Comparison of ENCODE assay signal across 1 cellular context in the genomic region with DNA sequence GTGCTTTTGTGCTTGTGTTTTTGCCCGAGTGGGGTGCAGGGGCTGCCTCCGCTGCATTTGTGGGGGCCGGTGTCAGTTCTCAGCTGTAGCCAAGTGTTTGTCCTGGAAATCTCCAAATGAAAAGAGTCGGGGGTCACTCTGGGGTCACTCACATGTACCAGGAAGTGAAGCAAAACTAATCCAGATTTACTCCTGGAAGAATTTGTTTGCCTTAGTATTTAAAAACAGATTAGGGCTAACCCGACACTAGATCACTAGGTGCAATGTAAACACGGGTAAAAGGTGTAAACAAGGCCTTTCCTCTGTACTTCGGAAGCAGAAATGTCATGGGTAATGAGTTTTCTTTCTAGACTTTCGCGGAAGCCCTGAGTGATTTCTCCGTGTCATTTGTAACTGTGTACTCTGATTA.
TF ChIP-seq lines count a peak whose summit lies in the region.

No MANE protein-coding gene starts in this region.

TF ChIP-seq in HepG2, 621 proteins besides CTCF, POLR2A, EP300 and RAD21 (continued from another document and continues in another):
- TF ChIP-seq, protein P1, sequence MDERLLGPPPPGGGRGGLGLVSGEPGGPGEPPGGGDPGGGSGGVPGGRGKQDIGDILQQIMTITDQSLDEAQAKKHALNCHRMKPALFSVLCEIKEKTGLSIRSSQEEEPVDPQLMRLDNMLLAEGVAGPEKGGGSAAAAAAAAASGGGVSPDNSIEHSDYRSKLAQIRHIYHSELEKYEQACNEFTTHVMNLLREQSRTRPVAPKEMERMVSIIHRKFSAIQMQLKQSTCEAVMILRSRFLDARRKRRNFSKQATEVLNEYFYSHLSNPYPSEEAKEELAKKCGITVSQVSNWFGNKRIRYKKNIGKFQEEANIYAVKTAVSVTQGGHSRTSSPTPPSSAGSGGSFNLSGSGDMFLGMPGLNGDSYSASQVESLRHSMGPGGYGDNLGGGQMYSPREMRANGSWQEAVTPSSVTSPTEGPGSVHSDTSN (CRISPR knock-in tag; IDR thresholded peaks at IDR 0.05): no peak
- TF ChIP-seq ZNF883 (CRISPR knock-in tag; IDR thresholded peaks at IDR 0.05; ENCODE audit: not compliant biosample characterization) (no peak), ZNF557 (CRISPR knock-in tag; IDR thresholded peaks at IDR 0.05) (0 out of 2 replicates have a peak, but pooled peaks have one; percentile 45), ZSCAN29 (CRISPR knock-in tag; conservative IDR thresholded peaks at IDR 0.05) (no peak), PTBP1 (IDR thresholded peaks at IDR 0.05; ENCODE audit: low read depth, low read length, poor library complexity, severe bottlenecking) (no peak), ZNF296 (CRISPR knock-in tag; conservative IDR thresholded peaks at IDR 0.05) (no peak), YEATS4 (CRISPR knock-in tag; IDR thresholded peaks at IDR 0.05; ENCODE audit: borderline replicate concordance) (no peak), ZNF550 (CRISPR knock-in tag; IDR thresholded peaks at IDR 0.05; ENCODE audit: borderline replicate concordance) (no peak), FOXA3 (CRISPR knock-in tag; IDR thresholded peaks at IDR 0.05) (peak; percentile 100), NCOA1 (CRISPR knock-in tag; IDR thresholded peaks at IDR 0.05) (no peak), HOXA5 (CRISPR knock-in tag; IDR thresholded peaks at IDR 0.05) (peak; percentile 96), NCOA5 (CRISPR knock-in tag; IDR thresholded peaks at IDR 0.05) (no peak), MAFG (CRISPR knock-in tag; IDR thresholded peaks at IDR 0.05) (no peak), ZNF569 (CRISPR knock-in tag; IDR thresholded peaks at IDR 0.05; ENCODE audit: borderline replicate concordance) (peak; percentile 47; the same call in 1 of the 2 replicates), ZNF34 (CRISPR knock-in tag; IDR thresholded peaks at IDR 0.05; ENCODE audit: borderline replicate concordance) (no peak), BHLHE40 (IDR thresholded peaks at IDR 0.05; ENCODE audit: low read length) (peak; percentile 73), ZNF326 (CRISPR knock-in tag; IDR thresholded peaks at IDR 0.05; ENCODE audit: borderline replicate concordance) (no peak), RBM39 (IDR thresholded peaks at IDR 0.05; ENCODE audit: low read depth, low read length, poor library complexity, severe bottlenecking) (no peak), ZNF556 (CRISPR knock-in tag; IDR thresholded peaks at IDR 0.05; ENCODE audit: borderline replicate concordance) (no peak), ZNF431 (CRISPR knock-in tag; IDR thresholded peaks at IDR 0.05; ENCODE audit: borderline replicate concordance, low read depth) (no peak), DNMT3B (CRISPR knock-in tag; conservative IDR thresholded peaks at IDR 0.05) (no peak), DZIP1 (CRISPR knock-in tag; IDR thresholded peaks at IDR 0.05) (no peak), ZNF260 (CRISPR knock-in tag; IDR thresholded peaks at IDR 0.05; ENCODE audit: borderline replicate concordance, low read depth) (no peak), KAT7 (CRISPR knock-in tag; IDR thresholded peaks at IDR 0.05; ENCODE audit: borderline replicate concordance) (no peak; the same call in 1 of the 2 replicates), AGO1 (IDR thresholded peaks at IDR 0.05; ENCODE audit: low read depth, low read length, poor library complexity, severe bottlenecking) (no peak), ZBTB20 (CRISPR knock-in tag; IDR thresholded peaks at IDR 0.05; ENCODE audit: borderline replicate concordance, low read depth) (peak; percentile 54; the same call in 1 of the 2 replicates), ZNF572 (CRISPR knock-in tag; IDR thresholded peaks at IDR 0.05) (no peak), TCF7 (IDR thresholded peaks at IDR 0.05; ENCODE audit: low read depth) (peak; percentile 98), ZNF549 (CRISPR knock-in tag; IDR thresholded peaks at IDR 0.05) (no peak), ZNF136 (CRISPR knock-in tag; IDR thresholded peaks at IDR 0.05; ENCODE audit: low read depth) (no peak), HNRNPH1 (optimal IDR thresholded peaks at IDR 0.05; ENCODE audit: low read depth, low read length) (no peak), MTERF4 (CRISPR knock-in tag; IDR thresholded peaks at IDR 0.05) (no peak), ZNF709 (CRISPR knock-in tag; IDR thresholded peaks at IDR 0.05) (peak; percentile 56; the same call in 1 of the 2 replicates), SYNCRIP (IDR thresholded peaks at IDR 0.05; ENCODE audit: insufficient read depth, low read depth, low read length) (no peak), MAFF (IDR thresholded peaks at IDR 0.05; ENCODE audit: low read depth, low read length) (no peak), ZNF468 (CRISPR knock-in tag; IDR thresholded peaks at IDR 0.05) (no peak), SP4 (CRISPR knock-in tag; IDR thresholded peaks at IDR 0.05) (no peak), NFKB2 (CRISPR knock-in tag; IDR thresholded peaks at IDR 0.05; ENCODE audit: borderline replicate concordance) (no peak), CSRNP1 (CRISPR knock-in tag; IDR thresholded peaks at IDR 0.05) (peak; percentile 55; the same call in 1 of the 2 replicates), PAX8 (CRISPR knock-in tag; IDR thresholded peaks at IDR 0.05; ENCODE audit: borderline replicate concordance) (no peak)
- TF ChIP-seq, protein P2, sequence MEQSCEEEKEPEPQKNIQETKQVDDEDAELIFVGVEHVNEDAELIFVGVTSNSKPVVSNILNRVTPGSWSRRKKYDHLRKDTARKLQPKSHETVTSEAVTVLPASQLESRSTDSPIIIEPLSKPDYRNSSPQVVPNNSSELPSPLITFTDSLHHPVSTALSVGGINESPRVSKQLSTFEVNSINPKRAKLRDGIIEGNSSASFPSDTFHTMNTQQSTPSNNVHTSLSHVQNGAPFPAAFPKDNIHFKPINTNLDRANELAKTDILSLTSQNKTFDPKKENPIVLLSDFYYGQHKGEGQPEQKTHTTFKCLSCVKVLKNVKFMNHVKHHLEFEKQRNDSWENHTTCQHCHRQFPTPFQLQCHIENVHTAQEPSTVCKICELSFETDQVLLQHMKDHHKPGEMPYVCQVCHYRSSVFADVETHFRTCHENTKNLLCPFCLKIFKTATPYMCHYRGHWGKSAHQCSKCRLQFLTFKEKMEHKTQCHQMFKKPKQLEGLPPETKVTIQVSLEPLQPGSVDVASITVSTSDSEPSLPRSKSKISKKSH (CRISPR knock-in tag; IDR thresholded peaks at IDR 0.05; ENCODE audit: borderline replicate concordance): no peak
- TF ChIP-seq, protein P3, sequence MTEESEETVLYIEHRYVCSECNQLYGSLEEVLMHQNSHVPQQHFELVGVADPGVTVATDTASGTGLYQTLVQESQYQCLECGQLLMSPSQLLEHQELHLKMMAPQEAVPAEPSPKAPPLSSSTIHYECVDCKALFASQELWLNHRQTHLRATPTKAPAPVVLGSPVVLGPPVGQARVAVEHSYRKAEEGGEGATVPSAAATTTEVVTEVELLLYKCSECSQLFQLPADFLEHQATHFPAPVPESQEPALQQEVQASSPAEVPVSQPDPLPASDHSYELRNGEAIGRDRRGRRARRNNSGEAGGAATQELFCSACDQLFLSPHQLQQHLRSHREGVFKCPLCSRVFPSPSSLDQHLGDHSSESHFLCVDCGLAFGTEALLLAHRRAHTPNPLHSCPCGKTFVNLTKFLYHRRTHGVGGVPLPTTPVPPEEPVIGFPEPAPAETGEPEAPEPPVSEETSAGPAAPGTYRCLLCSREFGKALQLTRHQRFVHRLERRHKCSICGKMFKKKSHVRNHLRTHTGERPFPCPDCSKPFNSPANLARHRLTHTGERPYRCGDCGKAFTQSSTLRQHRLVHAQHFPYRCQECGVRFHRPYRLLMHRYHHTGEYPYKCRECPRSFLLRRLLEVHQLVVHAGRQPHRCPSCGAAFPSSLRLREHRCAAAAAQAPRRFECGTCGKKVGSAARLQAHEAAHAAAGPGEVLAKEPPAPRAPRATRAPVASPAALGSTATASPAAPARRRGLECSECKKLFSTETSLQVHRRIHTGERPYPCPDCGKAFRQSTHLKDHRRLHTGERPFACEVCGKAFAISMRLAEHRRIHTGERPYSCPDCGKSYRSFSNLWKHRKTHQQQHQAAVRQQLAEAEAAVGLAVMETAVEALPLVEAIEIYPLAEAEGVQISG (CRISPR knock-in tag; IDR thresholded peaks at IDR 0.05): peak; percentile 45; the same call in 1 of the 2 replicates
- TF ChIP-seq, protein P4, sequence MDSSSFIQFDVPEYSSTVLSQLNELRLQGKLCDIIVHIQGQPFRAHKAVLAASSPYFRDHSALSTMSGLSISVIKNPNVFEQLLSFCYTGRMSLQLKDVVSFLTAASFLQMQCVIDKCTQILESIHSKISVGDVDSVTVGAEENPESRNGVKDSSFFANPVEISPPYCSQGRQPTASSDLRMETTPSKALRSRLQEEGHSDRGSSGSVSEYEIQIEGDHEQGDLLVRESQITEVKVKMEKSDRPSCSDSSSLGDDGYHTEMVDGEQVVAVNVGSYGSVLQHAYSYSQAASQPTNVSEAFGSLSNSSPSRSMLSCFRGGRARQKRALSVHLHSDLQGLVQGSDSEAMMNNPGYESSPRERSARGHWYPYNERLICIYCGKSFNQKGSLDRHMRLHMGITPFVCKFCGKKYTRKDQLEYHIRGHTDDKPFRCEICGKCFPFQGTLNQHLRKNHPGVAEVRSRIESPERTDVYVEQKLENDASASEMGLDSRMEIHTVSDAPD (CRISPR knock-in tag; IDR thresholded peaks at IDR 0.05): no peak
- TF ChIP-seq, protein P5, sequence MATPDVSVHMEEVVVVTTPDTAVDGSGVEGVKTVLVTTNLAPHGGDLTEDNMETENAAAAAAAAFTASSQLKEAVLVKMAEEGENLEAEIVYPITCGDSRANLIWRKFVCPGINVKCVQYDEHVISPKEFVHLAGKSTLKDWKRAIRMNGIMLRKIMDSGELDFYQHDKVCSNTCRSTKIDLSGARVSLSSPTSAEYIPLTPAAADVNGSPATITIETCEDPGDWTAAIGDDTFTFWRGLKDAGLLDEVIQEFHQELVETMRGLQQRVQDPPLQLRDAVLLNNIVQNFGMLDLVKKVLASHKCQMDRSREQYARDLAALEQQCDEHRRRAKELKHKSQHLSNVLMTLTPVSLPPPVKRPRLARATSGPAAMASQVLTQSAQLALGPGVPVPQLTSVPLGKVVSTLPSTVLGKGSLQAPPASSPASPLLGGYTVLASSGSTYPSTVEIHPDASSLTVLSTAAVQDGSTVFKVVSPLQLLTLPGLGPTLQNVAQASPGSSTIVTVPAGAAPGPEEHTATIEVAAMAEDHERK (CRISPR knock-in tag; IDR thresholded peaks at IDR 0.05; ENCODE audit: low read depth): no peak
- TF ChIP-seq, protein P6, sequence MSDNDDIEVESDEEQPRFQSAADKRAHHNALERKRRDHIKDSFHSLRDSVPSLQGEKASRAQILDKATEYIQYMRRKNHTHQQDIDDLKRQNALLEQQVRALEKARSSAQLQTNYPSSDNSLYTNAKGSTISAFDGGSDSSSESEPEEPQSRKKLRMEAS (IDR thresholded peaks at IDR 0.05): peak; percentile 22; the same call in 1 of the 2 replicates
- TF ChIP-seq, protein P7, sequence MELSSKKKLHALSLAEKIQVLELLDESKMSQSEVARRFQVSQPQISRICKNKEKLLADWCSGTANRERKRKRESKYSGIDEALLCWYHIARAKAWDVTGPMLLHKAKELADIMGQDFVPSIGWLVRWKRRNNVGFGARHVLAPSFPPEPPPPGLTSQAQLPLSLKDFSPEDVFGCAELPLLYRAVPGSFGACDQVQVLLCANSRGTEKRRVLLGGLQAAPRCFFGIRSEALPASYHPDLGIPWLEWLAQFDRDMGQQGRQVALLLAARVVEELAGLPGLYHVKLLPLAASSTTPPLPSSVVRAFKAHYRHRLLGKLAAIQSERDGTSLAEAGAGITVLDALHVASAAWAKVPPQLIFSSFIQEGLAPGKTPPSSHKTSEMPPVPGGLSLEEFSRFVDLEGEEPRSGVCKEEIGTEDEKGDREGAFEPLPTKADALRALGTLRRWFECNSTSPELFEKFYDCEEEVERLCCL (CRISPR knock-in tag; IDR thresholded peaks at IDR 0.05; ENCODE audit: borderline replicate concordance): no peak
